Comparison of ENCODE assay signal across 8 cellular contexts in genomic region chr12:111529424-111530368, GRCh38.
DNase-seq lines count a peak whose midpoint lies in the region; ATAC-seq and TF ChIP-seq lines count a peak whose summit lies in the region.

No MANE protein-coding gene starts in this region.

- TF ChIP-seq CTCF in OCI-LY3 (IDR thresholded peaks at IDR 0.05; ENCODE audit: low read depth, low read length): peak; percentile 81
- peak; percentile 65 to 75 for TF ChIP-seq CTCF in fibroblast of lung (conservative IDR thresholded peaks at IDR 0.05 in 1 of 2, IDR thresholded peaks at IDR 0.05 in 1 of 2; ENCODE audit: low read depth in 1 of 2, low read length in 2 of 2)

- no peak overlapping the region for H4K8ac ChIP-seq in neuronal stem cell (ENCODE audit: low read depth, low read length)

- no peaks in the 10 kb centered on the region for H3K79me2 ChIP-seq in OCI-LY3 (ENCODE audit: low read length)
- H3K79me2 ChIP-seq in fibroblast of lung (ENCODE audit: control insufficient read depth, insufficient read depth, low read length): no peaks in the 10 kb centered on the region

- no peak overlapping the region for H3K4me3 ChIP-seq in OCI-LY3 (ENCODE audit: low read length)
- H3K4me3 ChIP-seq in fibroblast of lung (replicated peaks in 1 of 4; ENCODE audit: control extremely low read depth in 1 of 4, insufficient read depth in 1 of 4, low read depth in 3 of 4, low read length in 4 of 4): no peak overlapping the region
- H3K4me3 ChIP-seq in neuronal stem cell (ENCODE audit: low read length in 2 of 2): no peak overlapping the region

- no peaks in the 10 kb centered on the region for H3K9me3 ChIP-seq in OCI-LY3 (ENCODE audit: insufficient read depth, low read length)
- H3K9me3 ChIP-seq in fibroblast of lung (ENCODE audit: control insufficient read depth, insufficient read depth, low read depth, low read length): no peaks in the 10 kb centered on the region
- H3K9me3 ChIP-seq in neuronal stem cell (replicated peaks in 1 of 2; ENCODE audit: control insufficient read depth in 2 of 2, insufficient read depth in 1 of 2, low read depth in 1 of 2, low read length in 2 of 2): peaks cover under 1 to 2% of the 10 kb centered on the region in 2 donors

- H2AFZ ChIP-seq in OCI-LY3 (ENCODE audit: low read depth, low read length) (no peak overlapping the region), fibroblast of lung (ENCODE audit: low read length) (no peak overlapping the region), neuronal stem cell (ENCODE audit: low read length) (no peak overlapping the region)

- H3K36me3 ChIP-seq in OCI-LY3 (replicated peaks; ENCODE audit: low read depth, low read length): peaks cover 31% of the 10 kb centered on the region
- H3K36me3 ChIP-seq in fibroblast of lung (ENCODE audit: control insufficient read depth, insufficient read depth, low read length): peaks cover 2% of the 10 kb centered on the region
- H3K36me3 ChIP-seq in neuronal stem cell (replicated peaks in 1 of 2; ENCODE audit: control insufficient read depth in 2 of 2, insufficient read depth in 2 of 2, low read length in 2 of 2): peaks cover 9 to 87% of the 10 kb centered on the region in 2 donors

- no peak overlapping the region for H2BK5ac ChIP-seq in neuronal stem cell (ENCODE audit: low read length)

- no peak overlapping the region for H2BK120ac ChIP-seq in neuronal stem cell (ENCODE audit: low read depth, low read length)

- H3K23ac ChIP-seq in neuronal stem cell (ENCODE audit: low read depth, low read length, poor library complexity): no peak overlapping the region

- H3K4me1 ChIP-seq in OCI-LY3 (ENCODE audit: low read length): no peaks in the 10 kb centered on the region
- no peaks in the 10 kb centered on the region for H3K4me1 ChIP-seq in fibroblast of lung (ENCODE audit: control insufficient read depth, extremely low read depth, insufficient read depth, low read length)
- H3K4me1 ChIP-seq in neuronal stem cell (ENCODE audit: control insufficient read depth in 2 of 2, insufficient read depth in 1 of 2, low read depth in 1 of 2, low read length in 2 of 2): no peaks in the 10 kb centered on the region

- DNase-seq in COLO829 (ENCODE audit: low spot score) (peak; percentile 69), HK-2 (ENCODE audit: unreplicated experiment) (peak; percentile 49), activated T-cell treated with anti-CD3 and anti-CD28 coated beads for 24 hours (ENCODE audit: low read depth) (peak; percentile 41), fibroblast of lung (ENCODE audit: low read depth in 2 of 2) (peak; percentile 56 to 60), neuronal stem cell (ENCODE audit: low spot score) (peak; percentile 56), stromal cell of bone marrow (ENCODE audit: low read depth) (peak; percentile 21)

- no peaks in the 10 kb centered on the region for H3K79me1 ChIP-seq in neuronal stem cell (ENCODE audit: low read depth, low read length)

- H2AK5ac ChIP-seq in neuronal stem cell (ENCODE audit: low read depth, low read length): no peak overlapping the region

- no peak for ATAC-seq in HG02970 (IDR thresholded peaks at IDR 0.05; ENCODE audit: low FRiP score, unreplicated experiment)

- no peak overlapping the region for H3K14ac ChIP-seq in neuronal stem cell (ENCODE audit: low read length)

- H3K27me3 ChIP-seq in OCI-LY3 (ENCODE audit: low read depth, low read length): no peaks in the 10 kb centered on the region
- no peaks in the 10 kb centered on the region for H3K27me3 ChIP-seq in fibroblast of lung (ENCODE audit: control insufficient read depth, insufficient read depth, low read length)
- no peaks in the 10 kb centered on the region for H3K27me3 ChIP-seq in neuronal stem cell (ENCODE audit: control insufficient read depth in 3 of 3, insufficient read depth in 3 of 3, low read depth in 1 of 3, low read length in 3 of 3)

- no peak overlapping the region for H4K91ac ChIP-seq in neuronal stem cell (ENCODE audit: low read depth, low read length, poor library complexity)

- H3K4me2 ChIP-seq in OCI-LY3 (ENCODE audit: low read length) (no peak overlapping the region), fibroblast of lung (ENCODE audit: extremely low read depth, insufficient read depth, low read length) (no peak overlapping the region), neuronal stem cell (ENCODE audit: insufficient read depth, low read length, poor library complexity, severe bottlenecking) (no peak overlapping the region)

- H3K4ac ChIP-seq in neuronal stem cell (ENCODE audit: low read length): no peak overlapping the region

- no peak overlapping the region for H2BK15ac ChIP-seq in neuronal stem cell (ENCODE audit: low read length)

- WGBS in neuronal stem cell (ENCODE audit: extremely low coverage in 2 of 2, insufficient read length in 2 of 2, insufficient replicate concordance in 1 of 2), 2 donors: no CpG with 5 or more reads among the region's 8 CpGs

- H2BK12ac ChIP-seq in neuronal stem cell (ENCODE audit: low read length): no peak overlapping the region

- no peak overlapping the region for H3K18ac ChIP-seq in neuronal stem cell (ENCODE audit: low read length)

- peaks cover 6% of the 10 kb centered on the region for H4K20me1 ChIP-seq in OCI-LY3 (ENCODE audit: insufficient read depth, low read length)
- H4K20me1 ChIP-seq in fibroblast of lung (ENCODE audit: control insufficient read depth, extremely low read depth, insufficient read depth, low read length): no peaks in the 10 kb centered on the region

- H3K27ac ChIP-seq in OCI-LY3 (ENCODE audit: low read length) (no peak overlapping the region), fibroblast of lung (ENCODE audit: insufficient read depth, low read length) (no peak overlapping the region), neuronal stem cell (replicated peaks; ENCODE audit: low read length) (no peak overlapping the region)

- H3K9ac ChIP-seq in OCI-LY3 (ENCODE audit: low read length): no peak overlapping the region
- no peak overlapping the region for H3K9ac ChIP-seq in fibroblast of lung (ENCODE audit: insufficient read depth, low read length)
- H3K9ac ChIP-seq in neuronal stem cell (ENCODE audit: low read depth, low read length, poor library complexity): no peak overlapping the region
